Comparison of ENCODE assay signal across 8 cellular contexts in genomic region chr9:297104-297794, GRCh38.
A peak's percentile ranks its signal among the peaks of the same experiment; 100 is the strongest.
DNase-seq lines count a peak whose midpoint lies in the region; ATAC-seq and TF ChIP-seq lines count a peak whose summit lies in the region.

No MANE protein-coding gene starts in this region.

- H3K4me1 ChIP-seq in PC-3 (ENCODE audit: insufficient read depth, low read length) (peaks cover 13% of the 10 kb centered on the region), aorta (ENCODE audit: control insufficient read depth in 1 of 2, insufficient read depth in 2 of 2, low read length in 2 of 2) (no peaks in the 10 kb centered on the region)

- no TSS peak for BruUV-seq in PC-3 (replicated peaks; lab: Mats Ljungman, UMichigan)

- WGBS in aorta, 2 donors = 45 to 52% methylated on average over 6 of the region's 6 CpGs

- intact Hi-C loops in PC-3 (cut with micrococcal nuclease) = no loop called here
- intact Hi-C loops in head of caudate nucleus (cut with DNase I) = no loop called here
- intact Hi-C loops in aorta (cut with DNase I) = no loop called here

- no peak overlapping the region for H3K4me3 ChIP-seq in PC-3 (ENCODE audit: low read length)
- H3K4me3 ChIP-seq in aorta (ENCODE audit: low read length in 2 of 2) = no peak overlapping the region

- no peaks in the 10 kb centered on the region for H3K79me2 ChIP-seq in PC-3 (ENCODE audit: low read length)

- CTCF ChIA-PET in PC-3 (lab: Charles Lee) = no interaction called here

- H3K9me3 ChIP-seq in PC-3 (ENCODE audit: low read length) = no peaks in the 10 kb centered on the region
- H3K9me3 ChIP-seq in aorta (ENCODE audit: control insufficient read depth, low read length) = no peaks in the 10 kb centered on the region

- H3F3A ChIP-seq in PC-3 (ENCODE audit: low read length, unreplicated experiment) = no peaks in the 10 kb centered on the region

- peak overlapping the region; percentile 50 for H3K4me2 ChIP-seq in PC-3 (ENCODE audit: low read length)

- no peak overlapping the region for H2AFZ ChIP-seq in PC-3 (ENCODE audit: low read length)

- H3K27ac ChIP-seq in PC-3 (ENCODE audit: low read length) (peak overlapping the region; percentile 22; the same call in 1 of the 2 replicates), aorta (ENCODE audit: low read depth in 1 of 2, low read length in 2 of 2) (no peak overlapping the region)

- H4K20me1 ChIP-seq in PC-3 (ENCODE audit: low read length) = no peaks in the 10 kb centered on the region

- no peak overlapping the region for H3K9ac ChIP-seq in PC-3 (ENCODE audit: low read length)

- peak; percentile 82 for DNase-seq in Ammon's horn (ENCODE audit: low spot score)
- DNase-seq in PC-3 = peak; percentile 78
- DNase-seq in head of caudate nucleus = peak in 27 of 42 donors; percentile 4 to 58 (median 20)
- DNase-seq in aorta = peak in 1 of 2 donors; percentile 66
- DNase-seq in ACHN = no peak
- DNase-seq in activated CD8-positive, alpha-beta memory T cell treated with anti-CD3 and anti-CD28 coated beads, Interleukin-2, amount 50 U/mL, for 48 hours = no peak

- H3K9me2 ChIP-seq in PC-3 (replicated peaks; ENCODE audit: low read length) = no peaks in the 10 kb centered on the region

- ATAC-seq in GM18907 (IDR thresholded peaks at IDR 0.05; ENCODE audit: unreplicated experiment) = peak; percentile 99
- peak; percentile 92 for ATAC-seq in HG02973 (IDR thresholded peaks at IDR 0.05; ENCODE audit: unreplicated experiment)
- peak; percentile 100 for ATAC-seq in PC-3
- ATAC-seq in aorta (ENCODE audit: low FRiP score) = peak; percentile 41

- H3K36me3 ChIP-seq in PC-3 (ENCODE audit: low read depth, low read length) (no peaks in the 10 kb centered on the region), aorta (ENCODE audit: control insufficient read depth in 1 of 2, insufficient read depth in 2 of 2, low read length in 1 of 2) (no peaks in the 10 kb centered on the region)

- POLR2A ChIA-PET in PC-3 (lab: Charles Lee; ENCODE audit: unreplicated experiment) = no interaction called here

- H3K27me3 ChIP-seq in PC-3 (ENCODE audit: low read length) (no peaks in the 10 kb centered on the region), aorta (ENCODE audit: control insufficient read depth in 1 of 2, insufficient read depth in 2 of 2, low read length in 1 of 2) (no peaks in the 10 kb centered on the region)

- in situ Hi-C loops in ACHN (cut with HindIII; ENCODE audit: low pct_ligation_motif_present, low pct_unique_long_range_greater_than_20kb, low sequenced_read_pairs) = no loop called here

- TF ChIP-seq CTCF in PC-3 (conservative IDR thresholded peaks at IDR 0.05; ENCODE audit: low read depth, low read length) = no peak

Comparison
In these comparisons a context has a peak if more than half of its experiments do, and no peak if none do; other contexts are left out.
1. DNase-seq: peak in Ammon's horn (single experiment), PC-3 (single experiment) and head of caudate nucleus (27 of 42); none in ACHN (single experiment) and activated CD8-positive, alpha-beta memory T cell treated with anti-CD3 and anti-CD28 coated beads, Interleukin-2, amount 50 U/mL, for 48 hours (single experiment).
2. ATAC-seq: peak in every context shown above with its lines; median percentile 100 in PC-3; 99 in GM18907; 92 in HG02973; 41 in aorta.